Comparison of ENCODE assay signal across 18 cellular contexts in genomic region chr5:111514087-111514486, GRCh38. TPM values are rescaled to one million over a fixed set of nuclear protein-coding genes. Genes with fewer than 3 reads are reported as not detected.
DNase-seq lines count a peak whose midpoint lies in the region; ATAC-seq and TF ChIP-seq lines count a peak whose summit lies in the region.
"Had no signal": no experiment of that assay in that cellular context is flagged by ENCODE, and none has a peak within 500 bp of the region (broad histone marks: within the 10 kb centered on the region; RNA-seq: fewer than 3 reads in every experiment).

No MANE protein-coding gene starts in this region.

- H3K27ac Mint-ChIP-seq in chondrocyte (ENCODE audit: unreplicated experiment), result peak overlapping the region; percentile 59
- peak overlapping the region; percentile 24 for H3K27ac Mint-ChIP-seq in neural crest cell (ENCODE audit: unreplicated experiment)
- H3K27ac Mint-ChIP-seq: stimulated activated naive CD8-positive, alpha-beta T cell treated with anti-CD3 and anti-CD28 coated beads, Interleukin-15, Interleukin-2, amounts not matched to agents 100 ng/mL and 50 ng/mL, for 24 hours had no signal

- H3K36me3 Mint-ChIP-seq in chondrocyte (ENCODE audit: low read depth) (no peaks in the 10 kb centered on the region), neural crest cell (ENCODE audit: low read depth) (no peaks in the 10 kb centered on the region)

- no peak for TF ChIP-seq EP300 in SK-N-SH (IDR thresholded peaks at IDR 0.05; ENCODE audit: borderline replicate concordance in 1 of 2, low read depth in 1 of 2, low read length in 1 of 2)

- H3K9me3 Mint-ChIP-seq in chondrocyte (ENCODE audit: low read depth), result no peaks in the 10 kb centered on the region
- H3K9me3 Mint-ChIP-seq in neural crest cell, result no peaks in the 10 kb centered on the region
- H3K9me3 Mint-ChIP-seq: stimulated activated naive CD8-positive, alpha-beta T cell treated with anti-CD3 and anti-CD28 coated beads, Interleukin-15, Interleukin-2, amounts not matched to agents 100 ng/mL and 50 ng/mL, for 24 hours had no signal

- H3K4me3 ChIP-seq in SK-N-SH (ENCODE audit: low read depth in 2 of 2, low read length in 1 of 2) (no peak overlapping the region), HUES64 (ENCODE audit: low read length) (no peak overlapping the region)

- peaks cover 27% of the 10 kb centered on the region for H3K79me2 ChIP-seq in SK-N-SH (ENCODE audit: insufficient read depth)

- POLR2A ChIA-PET in SK-N-SH (lab: Yijun Ruan, JAX), result no interaction called here

- CTCF ChIA-PET in SK-N-SH (lab: Yijun Ruan, JAX), result interaction anchor here (1.0 to 4.0 kb wide), 4 partner anchors 18 to 101 kb away, joined by 3 to 20 read pairs (median 3); no protein-coding TSS in a partner anchor

- TF ChIP-seq RAD21 in SK-N-SH (IDR thresholded peaks at IDR 0.05; ENCODE audit: low read length), result no peak

- H3K9me3 ChIP-seq in SK-N-SH (no peaks in the 10 kb centered on the region), HUES64 (ENCODE audit: insufficient read depth, low read depth, low read length) (no peaks in the 10 kb centered on the region)

- H3K27ac ChIP-seq in SK-N-SH (ENCODE audit: low read depth in 2 of 2, low read length in 1 of 2) (no peak overlapping the region; a peak in 2 of 4 replicates), HUES64 (ENCODE audit: low read depth, low read length) (no peak overlapping the region)
- H3K27ac ChIP-seq: RWPE1 had no signal

- H3K27me3 ChIP-seq in SK-N-SH (ENCODE audit: insufficient read depth) (no peaks in the 10 kb centered on the region), HUES64 (ENCODE audit: insufficient read depth, low read length) (no peaks in the 10 kb centered on the region)

- H3K4me1 ChIP-seq in SK-N-SH (ENCODE audit: control insufficient read depth in 1 of 2, insufficient read depth in 2 of 2, low read depth in 1 of 2, low read length in 1 of 2), result peaks cover 3 to 5% of the 10 kb centered on the region in 2 experiments; a peak in 3 of 4 replicates
- H3K4me1 ChIP-seq in HUES64 (ENCODE audit: insufficient read depth, low read length), result peaks cover 35% of the 10 kb centered on the region

- DNase-seq in SK-N-SH, result no peak
- no peak for DNase-seq in chondrocyte (ENCODE audit: low spot score)
- DNase-seq in neural crest cell (ENCODE audit: low read depth, low spot score), result no peak
- no peak for DNase-seq in central memory CD4-positive, alpha-beta T cell
- no peak for DNase-seq in left colon
- DNase-seq in NK-92 treated with Interleukin-12 subunit alpha and Interleukin-12 subunit beta, amount 100 ng/mL, for 24 hours (lab: John Stamatoyannopoulos, UW), result no peak
- DNase-seq: 8988T; activated CD4-positive, alpha-beta T cell treated with anti-CD3 and anti-CD28 coated beads, Interleukin-2, amount 50 U/mL, for 1 hour; activated naive CD4-positive, alpha-beta T cell; cerebellar nuclear complex; HCEC 1CT; hypothalamus; left ventricle myocardium superior; NCI-H1930 had no signal

- H2AFZ ChIP-seq in SK-N-SH (ENCODE audit: low read depth), result peak overlapping the region; percentile 21; the same call in 1 of the 2 replicates

- no peaks in the 10 kb centered on the region; the same call in 1 of the 2 replicates for H4K20me1 ChIP-seq in SK-N-SH (ENCODE audit: insufficient read depth)

- H3K4me2 ChIP-seq in SK-N-SH, result no peak overlapping the region

- H3K27me3 Mint-ChIP-seq in chondrocyte (ENCODE audit: low read depth) (no peaks in the 10 kb centered on the region), neural crest cell (ENCODE audit: low read depth) (no peaks in the 10 kb centered on the region)
- H3K27me3 Mint-ChIP-seq: stimulated activated naive CD8-positive, alpha-beta T cell treated with anti-CD3 and anti-CD28 coated beads, Interleukin-15, Interleukin-2, amounts not matched to agents 100 ng/mL and 50 ng/mL, for 24 hours had no signal

- H3K9ac ChIP-seq in SK-N-SH (no peak overlapping the region), HUES64 (ENCODE audit: low read depth, low read length) (peak overlapping the region; percentile 4; the same call in 1 of the 2 replicates)

- ATAC-seq in SK-N-SH treated with all-trans-retinoic acid at 6 μM for 48 hours (no peak), left colon (no peak)
- ATAC-seq: left ventricle myocardium superior had no signal

- H3F3A ChIP-seq in SK-N-SH (replicated peaks; ENCODE audit: insufficient read depth), result peaks cover 13% of the 10 kb centered on the region

- TF ChIP-seq CTCF in SK-N-SH (IDR thresholded peaks at IDR 0.05) (no peak), chondrocyte (IDR thresholded peaks at IDR 0.05) (no peak), neural crest cell (conservative IDR thresholded peaks at IDR 0.05) (no peak)

- WGBS in SK-N-SH (ENCODE audit: low lambda C conversion rate), result 99% methylated on average over 3 of the region's 3 CpGs
- no CpG with 5 or more reads among the region's 3 CpGs for WGBS in HUES64

- H3K36me3 ChIP-seq in SK-N-SH (replicated peaks in 1 of 2; ENCODE audit: control insufficient read depth in 1 of 2, insufficient read depth in 2 of 2, low read length in 1 of 2) (no peaks in the 10 kb centered on the region), HUES64 (ENCODE audit: insufficient read depth, low read length) (no peaks in the 10 kb centered on the region)

- H3K4me3 Mint-ChIP-seq in chondrocyte (ENCODE audit: unreplicated experiment) (no peak overlapping the region), neural crest cell (peak overlapping the region; percentile 62)
- H3K4me3 Mint-ChIP-seq: stimulated activated naive CD8-positive, alpha-beta T cell treated with anti-CD3 and anti-CD28 coated beads, Interleukin-15, Interleukin-2, amounts not matched to agents 100 ng/mL and 50 ng/mL, for 24 hours had no signal

- intact Hi-C loops in left colon (cut with DNase I, micrococcal nuclease), result no loop called here

- H3K4me1 Mint-ChIP-seq in chondrocyte (ENCODE audit: low read depth) (peaks cover 41% of the 10 kb centered on the region), neural crest cell (peaks cover 43% of the 10 kb centered on the region)

- H3K9me2 ChIP-seq in SK-N-SH, result no peaks in the 10 kb centered on the region

TF ChIP-seq in SK-N-SH, 30 proteins besides CTCF, POLR2A, EP300 and RAD21 (continues in another document):
- TF ChIP-seq TAF1 (IDR thresholded peaks at IDR 0.05; ENCODE audit: borderline replicate concordance, low read depth, low read length) (no peak), MXI1 (IDR thresholded peaks at IDR 0.05; ENCODE audit: low read depth, low read length) (no peak), YY1 (IDR thresholded peaks at IDR 0.05; ENCODE audit: low read depth) (no peak), SMC3 (IDR thresholded peaks at IDR 0.05; ENCODE audit: low read depth, low read length) (no peak), EZH2phosphoT487 (IDR thresholded peaks at IDR 0.05; ENCODE audit: borderline replicate concordance, low read depth) (no peak), ZBTB33 (IDR thresholded peaks at IDR 0.05; ENCODE audit: borderline replicate concordance, low read depth) (no peak), NRF1 (IDR thresholded peaks at IDR 0.05; ENCODE audit: low read depth, low read length) (no peak), CHD2 (IDR thresholded peaks at IDR 0.05; ENCODE audit: low read length, partially characterized antibody) (no peak)

TF ChIP-seq in SK-N-SH treated with all-trans-retinoic acid at 6 μM for 48 hours, 23 proteins besides CTCF, POLR2A, EP300 and RAD21 (continues in another document):
- TF ChIP-seq PPARA (CRISPR knock-in tag; IDR thresholded peaks at IDR 0.05; ENCODE audit: borderline replicate concordance), result no peak
- TF ChIP-seq TOX (CRISPR knock-in tag; IDR thresholded peaks at IDR 0.05; ENCODE audit: borderline replicate concordance), result no peak
- no peak for TF ChIP-seq CSRNP3 (CRISPR knock-in tag; IDR thresholded peaks at IDR 0.05)
- no peak for TF ChIP-seq ZNF565 (CRISPR knock-in tag; conservative IDR thresholded peaks at IDR 0.05; ENCODE audit: low read depth)
- TF ChIP-seq TSHZ2 (CRISPR knock-in tag; IDR thresholded peaks at IDR 0.05), result no peak

RNA-seq across cellular contexts. Expression of gene STARD4, which starts 1.8 kb away (rescaled TPM):
- 10.0 and 11.0 TPM in 2 replicates for polyA plus RNA-seq in SK-N-SH (2012; rRNA removed)
- 13.2 and 16.1 TPM in 2 replicates for polyA plus RNA-seq in SK-N-SH (2012; cell fraction: cytosol; rRNA removed)
- 8.9 and 18.8 TPM in 2 replicates for polyA plus RNA-seq in SK-N-SH (2012; cell fraction: nucleus; rRNA removed)
- polyA plus RNA-seq in HUES64 (2013, experiment 1 of 2), result 45.3 TPM
- polyA plus RNA-seq in HUES64 (2013, experiment 2 of 2), result 52.3 TPM
- total RNA-seq in chondrocyte (47.7 to 70.9 TPM (median 69.6 TPM) in 3 replicates), neural crest cell (62.3 and 62.5 TPM in 2 replicates), left colon (10 to 100 TPM; 37.5 to 54.9 TPM)
